Comparison of ENCODE assay signal across 1 cellular context in genomic region chr1:196877964-196878363, GRCh38.
TF ChIP-seq lines count a peak whose summit lies in the region.

No MANE protein-coding gene starts in this region.

TF ChIP-seq in IMR-90, 13 proteins besides CTCF, POLR2A, EP300 and RAD21 (continued from another document):
- no peak for TF ChIP-seq RCOR1 (IDR thresholded peaks at IDR 0.05; ENCODE audit: insufficient replicate concordance, low read length)
- no peak for TF ChIP-seq MAZ (IDR thresholded peaks at IDR 0.05; ENCODE audit: borderline replicate concordance, low read depth, low read length)
